Comparison of ENCODE assay signal across 8 cellular contexts in the genomic region with DNA sequence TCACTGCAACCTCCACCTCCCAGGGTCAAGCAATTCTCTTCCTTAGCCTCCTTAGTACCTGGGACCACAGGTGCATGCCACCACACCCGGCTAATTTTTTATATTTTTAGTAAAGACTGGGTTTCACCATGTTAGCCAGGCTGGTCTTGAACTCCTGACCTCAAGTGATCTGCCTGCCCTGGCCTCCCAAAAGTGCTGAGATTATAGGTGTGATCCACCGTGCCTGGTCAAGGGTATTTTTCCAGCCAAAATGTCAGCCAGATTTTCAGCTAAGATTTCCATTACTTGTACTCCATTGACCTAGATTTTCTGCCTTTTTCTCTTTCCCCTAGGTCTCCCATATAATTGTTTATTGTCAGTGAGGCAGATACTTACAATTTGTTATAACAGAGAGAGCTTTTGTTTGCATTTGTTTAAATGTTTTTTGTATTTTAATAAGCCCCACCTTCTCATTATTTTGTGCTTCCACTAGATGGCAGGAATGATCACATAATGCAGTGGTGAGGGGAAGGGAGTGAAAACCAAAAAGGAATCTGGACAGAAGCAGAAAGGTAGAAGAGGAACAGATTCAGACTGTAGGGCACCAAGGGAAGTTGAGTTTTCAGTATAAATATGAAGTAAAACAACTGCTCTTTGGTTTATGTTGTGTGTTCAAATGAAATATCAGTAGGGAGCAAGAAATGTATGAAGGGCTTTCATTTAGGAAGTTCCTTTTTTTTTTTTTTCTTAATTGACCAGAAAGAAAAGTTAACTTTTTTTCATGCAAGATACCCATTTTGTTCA. TPM values are rescaled to one million over a fixed set of nuclear protein-coding genes. Genes with fewer than 3 reads are reported as not detected.
DNase-seq lines count a peak whose midpoint lies in the region; ATAC-seq and TF ChIP-seq lines count a peak whose summit lies in the region.

No MANE protein-coding gene starts in this region.

- peak overlapping the region in 1 of 4 donors; percentile 29 for H3K27ac ChIP-seq in gastrocnemius medialis

- ATAC-seq in activated B cell treated with CpG ODN at 0.5 μM for 24 hours (ENCODE audit: low read depth), result peak; percentile 50
- ATAC-seq in Right ventricle myocardium superior (ENCODE audit: poor library complexity), result peak; percentile 86
- ATAC-seq in gastrocnemius medialis, result peak; percentile 42 to 81
- ATAC-seq in HG03457 (IDR thresholded peaks at IDR 0.05; ENCODE audit: unreplicated experiment), result no peak
- no peak for ATAC-seq in HG03196 (IDR thresholded peaks at IDR 0.05; ENCODE audit: unreplicated experiment)

- H3K36me3 Mint-ChIP-seq in activated B cell treated with CpG ODN at 0.5 μM for 24 hours (ENCODE audit: low read depth), result peaks cover 72% of the 10 kb centered on the region

- peaks cover 18% of the 10 kb centered on the region in 2 donors for H3K4me1 ChIP-seq in gastrocnemius medialis

- H3K36me3 ChIP-seq in gastrocnemius medialis, result peaks cover 0 to 36% of the 10 kb centered on the region in 2 donors

- CTCF ChIA-PET in activated B cell treated with CpG ODN at 0.5 μM for 24 hours (lab: Charles Lee), result interaction anchor here (0.7 to 2.4 kb wide), 10 partner anchors 11 to 1034 kb away, joined by 3 to 16 read pairs (median 3); a partner anchor contains a TSS

- in situ Hi-C loops in gastrocnemius medialis (cut with MboI; ENCODE audit: low sequenced_read_pairs in 4 of 4), result no loop called here

- H3K9me3 Mint-ChIP-seq in activated B cell treated with CpG ODN at 0.5 μM for 24 hours, result no peaks in the 10 kb centered on the region

- peak; percentile 45 for DNase-seq in AG10803 (ENCODE audit: low read depth)
- DNase-seq in NCI-H1105 treated with DMSO at 0.1 percent for 48 hours (lab: John Stamatoyannopoulos, UW), result peak; percentile 55
- no peak for DNase-seq in activated B cell treated with CpG ODN at 0.5 μM for 24 hours
- DNase-seq in Right ventricle myocardium superior, result no peak
- DNase-seq in gastrocnemius medialis, result no peak

- H3K4me3 ChIP-seq in AG10803 (ENCODE audit: low read length) (no peak overlapping the region), GM12875 (ENCODE audit: low read depth, low read length) (no peak overlapping the region), gastrocnemius medialis (no peak overlapping the region)

- H3K27ac Mint-ChIP-seq in activated B cell treated with CpG ODN at 0.5 μM for 24 hours, result no peak overlapping the region

- intact Hi-C loops in activated B cell treated with CpG ODN at 0.5 μM for 24 hours (cut with micrococcal nuclease) (loop anchor here (1.0 to 2.0 kb wide), 4 partner anchors 199 to 1151 kb away; no protein-coding TSS in a partner anchor), Right ventricle myocardium superior (cut with DNase I) (no loop called here), gastrocnemius medialis (cut with DNase I; ENCODE audit: low total_unique reads) (loop anchor here (1.0 kb wide), 1 partner anchor 199 kb away; no protein-coding TSS in a partner anchor)

- no peaks in the 10 kb centered on the region for H3K9me3 ChIP-seq in gastrocnemius medialis

- H3K4me3 Mint-ChIP-seq in activated B cell treated with CpG ODN at 0.5 μM for 24 hours, result no peak overlapping the region

- H3K27me3 Mint-ChIP-seq in activated B cell treated with CpG ODN at 0.5 μM for 24 hours, result no peaks in the 10 kb centered on the region

- no peak for TF ChIP-seq POLR2A in gastrocnemius medialis (IDR thresholded peaks at IDR 0.05)

- H3K27me3 ChIP-seq in gastrocnemius medialis, result no peaks in the 10 kb centered on the region

- POLR2A ChIA-PET in activated B cell treated with CpG ODN at 0.5 μM for 24 hours (lab: Charles Lee), result no interaction called here

- H3K4me1 Mint-ChIP-seq in activated B cell treated with CpG ODN at 0.5 μM for 24 hours, result peaks cover 4% of the 10 kb centered on the region

- TF ChIP-seq CTCF in AG10803 (conservative IDR thresholded peaks at IDR 0.05; ENCODE audit: low read length) (peak; percentile 73), GM12875 (IDR thresholded peaks at IDR 0.05; ENCODE audit: borderline replicate concordance, insufficient read depth, low read depth, low read length) (peak; percentile 31; the same call in 1 of the 2 replicates), activated B cell treated with CpG ODN at 0.5 μM for 24 hours (IDR thresholded peaks at IDR 0.05) (no peak), gastrocnemius medialis (IDR thresholded peaks at IDR 0.05 in 4 of 5, conservative IDR thresholded peaks at IDR 0.05 in 1 of 5) (peak; percentile 33 to 63 (median 58))

RNA-seq across cellular contexts. Expression of a gene that starts 29.7 kb away (rescaled TPM):
- 27.6 and 29.6 TPM in 2 replicates for total RNA-seq in activated B cell treated with CpG ODN at 0.5 μM for 24 hours
- total RNA-seq in Right ventricle myocardium superior, result 24.9 TPM
- total RNA-seq in gastrocnemius medialis, result 10 to 100 TPM; 29.3 to 49.0 (median 46.0) TPM

RNA-seq across cellular contexts. Expression of a gene that starts 53.0 kb away (rescaled TPM):
- 76.7 and 93.3 TPM in 2 replicates for total RNA-seq in activated B cell treated with CpG ODN at 0.5 μM for 24 hours
- total RNA-seq in Right ventricle myocardium superior, result 110 TPM
- 100 to 1,000 TPM in 1 of 4 donors, 10 to 100 TPM in 3; 76.7 to 105 (median 82.4) TPM for total RNA-seq in gastrocnemius medialis

Comparison
In these comparisons a context has a peak if more than half of its experiments do, and no peak if none do; other contexts are left out.
1. DNase-seq: peak in AG10803 (single experiment) and NCI-H1105 treated with DMSO at 0.1 percent for 48 hours (single experiment); none in activated B cell treated with CpG ODN at 0.5 μM for 24 hours (single experiment), Right ventricle myocardium superior (single experiment) and gastrocnemius medialis (0 of 2).
2. ATAC-seq: peak in activated B cell treated with CpG ODN at 0.5 μM for 24 hours (single experiment), Right ventricle myocardium superior (single experiment) and gastrocnemius medialis (2 of 2); none in HG03457 (single experiment) and HG03196 (single experiment).